Comparison of ENCODE assay signal across 1 cellular context in genomic region chr17:81394831-81395599, GRCh38.
A peak's percentile ranks its signal among the peaks of the same experiment; 100 is the strongest.
TF ChIP-seq lines count a peak whose summit lies in the region.

Gene BAHCC1 (plus strand): TSS chr17:81395457. CDS start chr17:81399740, 4,283 bp downstream.

TF ChIP-seq in WTC11, 78 proteins besides CTCF, POLR2A, EP300 and RAD21 (continued from another document):
- TF ChIP-seq, protein P1, sequence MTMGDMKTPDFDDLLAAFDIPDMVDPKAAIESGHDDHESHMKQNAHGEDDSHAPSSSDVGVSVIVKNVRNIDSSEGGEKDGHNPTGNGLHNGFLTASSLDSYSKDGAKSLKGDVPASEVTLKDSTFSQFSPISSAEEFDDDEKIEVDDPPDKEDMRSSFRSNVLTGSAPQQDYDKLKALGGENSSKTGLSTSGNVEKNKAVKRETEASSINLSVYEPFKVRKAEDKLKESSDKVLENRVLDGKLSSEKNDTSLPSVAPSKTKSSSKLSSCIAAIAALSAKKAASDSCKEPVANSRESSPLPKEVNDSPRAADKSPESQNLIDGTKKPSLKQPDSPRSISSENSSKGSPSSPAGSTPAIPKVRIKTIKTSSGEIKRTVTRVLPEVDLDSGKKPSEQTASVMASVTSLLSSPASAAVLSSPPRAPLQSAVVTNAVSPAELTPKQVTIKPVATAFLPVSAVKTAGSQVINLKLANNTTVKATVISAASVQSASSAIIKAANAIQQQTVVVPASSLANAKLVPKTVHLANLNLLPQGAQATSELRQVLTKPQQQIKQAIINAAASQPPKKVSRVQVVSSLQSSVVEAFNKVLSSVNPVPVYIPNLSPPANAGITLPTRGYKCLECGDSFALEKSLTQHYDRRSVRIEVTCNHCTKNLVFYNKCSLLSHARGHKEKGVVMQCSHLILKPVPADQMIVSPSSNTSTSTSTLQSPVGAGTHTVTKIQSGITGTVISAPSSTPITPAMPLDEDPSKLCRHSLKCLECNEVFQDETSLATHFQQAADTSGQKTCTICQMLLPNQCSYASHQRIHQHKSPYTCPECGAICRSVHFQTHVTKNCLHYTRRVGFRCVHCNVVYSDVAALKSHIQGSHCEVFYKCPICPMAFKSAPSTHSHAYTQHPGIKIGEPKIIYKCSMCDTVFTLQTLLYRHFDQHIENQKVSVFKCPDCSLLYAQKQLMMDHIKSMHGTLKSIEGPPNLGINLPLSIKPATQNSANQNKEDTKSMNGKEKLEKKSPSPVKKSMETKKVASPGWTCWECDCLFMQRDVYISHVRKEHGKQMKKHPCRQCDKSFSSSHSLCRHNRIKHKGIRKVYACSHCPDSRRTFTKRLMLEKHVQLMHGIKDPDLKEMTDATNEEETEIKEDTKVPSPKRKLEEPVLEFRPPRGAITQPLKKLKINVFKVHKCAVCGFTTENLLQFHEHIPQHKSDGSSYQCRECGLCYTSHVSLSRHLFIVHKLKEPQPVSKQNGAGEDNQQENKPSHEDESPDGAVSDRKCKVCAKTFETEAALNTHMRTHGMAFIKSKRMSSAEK (CRISPR knock-in tag; IDR thresholded peaks at IDR 0.05; ENCODE audit: borderline replicate concordance): no peak
- TF ChIP-seq NFYB (CRISPR knock-in tag; conservative IDR thresholded peaks at IDR 0.05; ENCODE audit: low read depth): peak; percentile 87
- TF ChIP-seq E2F5 (CRISPR knock-in tag; IDR thresholded peaks at IDR 0.05): peak; percentile 91
- no peak for TF ChIP-seq ZNF671 (CRISPR knock-in tag; IDR thresholded peaks at IDR 0.05)
- TF ChIP-seq ELF4 (CRISPR knock-in tag; IDR thresholded peaks at IDR 0.05; ENCODE audit: low read depth): no peak
- TF ChIP-seq TEAD1 (CRISPR knock-in tag; IDR thresholded peaks at IDR 0.05): peak; percentile 62
- TF ChIP-seq ATF2 (CRISPR knock-in tag; IDR thresholded peaks at IDR 0.05; ENCODE audit: borderline replicate concordance, low read depth): no peak
- TF ChIP-seq ZNF281 (CRISPR knock-in tag; IDR thresholded peaks at IDR 0.05): no peak
- TF ChIP-seq MYBL2 (CRISPR knock-in tag; IDR thresholded peaks at IDR 0.05): no peak
TF ChIP-seq in WTC11: peak in this region for 16.
